ENCODE assay signal across 30 cellular contexts in the genomic region with DNA sequence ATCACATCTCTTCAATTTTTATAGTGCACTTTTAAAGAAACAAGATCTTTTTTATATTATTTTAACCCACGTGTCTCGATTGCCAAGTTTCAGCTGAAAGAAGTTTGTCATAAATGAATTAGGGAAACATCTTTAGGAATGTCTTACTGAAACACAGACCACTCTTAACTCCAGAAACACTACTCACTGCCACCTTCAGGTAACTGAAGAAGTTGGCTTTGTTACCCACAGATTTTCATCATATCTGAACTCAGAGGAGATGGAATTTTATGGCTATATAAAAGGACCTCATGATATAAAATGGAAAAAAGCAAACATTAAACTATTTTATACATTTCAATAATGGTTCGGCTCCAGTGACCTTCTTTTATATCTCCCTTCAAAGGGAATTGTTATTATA.
DNase-seq lines count a peak whose midpoint lies in the region; ATAC-seq, FAIRE-seq and TF ChIP-seq lines count a peak whose summit lies in the region.
"Had no signal": no experiment of that assay in that cellular context is flagged by ENCODE, and none has a peak within 500 bp of the region (broad histone marks: within the 10 kb centered on the region; RNA-seq: fewer than 3 reads in every experiment).

No MANE protein-coding gene starts in this region.

- no peak overlapping the region for H2AK5ac ChIP-seq in H9 (ENCODE audit: insufficient read length, low read length)

- no peak overlapping the region for H2BK12ac ChIP-seq in H9 (ENCODE audit: insufficient read length, low read depth, low read length)

- H3K4me1 Mint-ChIP-seq in mesothelial cell of epicardium = peaks cover 33% of the 10 kb centered on the region
- peaks cover 8 to 9% of the 10 kb centered on the region in 2 experiments for H3K4me1 Mint-ChIP-seq in H9
- H3K4me1 Mint-ChIP-seq in activated naive CD8-positive, alpha-beta T cell treated with anti-CD3 and anti-CD28 coated beads, Interleukin-2, amount 50 U/mL, for 24 hours = no peaks in the 10 kb centered on the region
- H3K4me1 Mint-ChIP-seq: stimulated activated effector memory CD8-positive, alpha-beta T cell treated with anti-CD3 and anti-CD28 coated beads, Interleukin-12 subunit alpha, Interleukin-12 subunit beta, amount 100 ng/mL, for 72 hours had no signal

- TF ChIP-seq POLR2A in H54 (IDR thresholded peaks at IDR 0.05; ENCODE audit: low read depth, low read length) = no peak

- peak overlapping the region; percentile 84 for H3K27ac Mint-ChIP-seq in mesothelial cell of epicardium
- H3K27ac Mint-ChIP-seq in H9 = no peak overlapping the region
- H3K27ac Mint-ChIP-seq in activated naive CD8-positive, alpha-beta T cell treated with anti-CD3 and anti-CD28 coated beads, Interleukin-2, amount 50 U/mL, for 24 hours = no peak overlapping the region
- H3K27ac Mint-ChIP-seq: IgD-negative memory B cell; stimulated activated effector memory CD8-positive, alpha-beta T cell treated with anti-CD3 and anti-CD28 coated beads, Interleukin-12 subunit alpha, Interleukin-12 subunit beta, amount 100 ng/mL, for 72 hours; T-helper 2 cell treated with Interferon-gamma antibody and Interleukin-4, amounts not matched to agents 5 μg/mL and 100 μg/mL, for 36 hours had no signal

- H3K9me3 ChIP-seq in H9 (ENCODE audit: control insufficient read depth, low read depth, low read length) = no peaks in the 10 kb centered on the region
- H3K9me3 ChIP-seq: Caco-2, colonic mucosa, sigmoid colon, upper lobe of left lung had no signal

- H3K23me2 ChIP-seq in H9 (ENCODE audit: insufficient read length, low read depth, low read length, poor library complexity, severe bottlenecking) = no peaks in the 10 kb centered on the region

- H3K79me2 ChIP-seq in H9 (ENCODE audit: insufficient read depth, low read length) = no peaks in the 10 kb centered on the region

- no peak for ATAC-seq in activated naive CD8-positive, alpha-beta T cell treated with anti-CD3 and anti-CD28 coated beads, Interleukin-2, amount 50 U/mL, for 24 hours
- ATAC-seq: left colon; stimulated activated effector memory CD8-positive, alpha-beta T cell treated with anti-CD3 and anti-CD28 coated beads, Interleukin-12 subunit alpha, Interleukin-12 subunit beta, amount 100 ng/mL, for 72 hours had no signal

- H3K27me3 ChIP-seq in GM06990 (replicated peaks; ENCODE audit: control insufficient read depth, insufficient read depth, low read length) = no peaks in the 10 kb centered on the region
- H3K27me3 ChIP-seq in bronchial epithelial cell (ENCODE audit: control insufficient read depth, insufficient read depth, low read length) = no peaks in the 10 kb centered on the region
- H3K27me3 ChIP-seq in H9 (ENCODE audit: insufficient read depth, low read length) = no peaks in the 10 kb centered on the region
- H3K27me3 ChIP-seq: colonic mucosa, sigmoid colon, upper lobe of left lung had no signal

- no CpG with 5 or more reads among the region's 3 CpGs for WGBS in H9 (ENCODE audit: extremely low coverage, insufficient read length, low lambda C conversion rate)

- no peak overlapping the region for H3K4me3 ChIP-seq in GM06990 (replicated peaks; ENCODE audit: low read depth, low read length)
- no peak overlapping the region for H3K4me3 ChIP-seq in bronchial epithelial cell (ENCODE audit: low read depth, low read length)
- H3K4me3 ChIP-seq: colonic mucosa, sigmoid colon, upper lobe of left lung had no signal

- H3K27ac ChIP-seq in H9 (ENCODE audit: insufficient read length, low read depth, low read length) = no peak overlapping the region
- H3K27ac ChIP-seq: colonic mucosa, sigmoid colon, upper lobe of left lung had no signal

- H3K79me1 ChIP-seq in H9 (ENCODE audit: insufficient read depth, low read depth, low read length, poor library complexity, severe bottlenecking) = no peaks in the 10 kb centered on the region

- no peak overlapping the region for H3K4ac ChIP-seq in H9 (ENCODE audit: low read depth, low read length)

- H3K4me1 ChIP-seq in H9 (ENCODE audit: insufficient read depth, low read length) = no peaks in the 10 kb centered on the region
- H3K4me1 ChIP-seq: Caco-2, colonic mucosa, sigmoid colon, upper lobe of left lung had no signal

- H2AFZ ChIP-seq in H9 (ENCODE audit: low read length) = no peak overlapping the region

- no peaks in the 10 kb centered on the region for H4K20me1 ChIP-seq in H9 (ENCODE audit: control insufficient read depth, insufficient read depth, insufficient read length)

- H2BK120ac ChIP-seq in H9 (ENCODE audit: low read depth, low read length, poor library complexity, severe bottlenecking) = no peak overlapping the region

- DNase-seq in GM06990 (ENCODE audit: extremely low read depth, insufficient read length) (no peak), RCC 7860 (ENCODE audit: low spot score) (no peak), bronchial epithelial cell (ENCODE audit: low read depth) (peak; percentile 13), mesothelial cell of epicardium (ENCODE audit: low spot score in 2 of 2, unreplicated experiment in 2 of 2) (no peak), H54 (ENCODE audit: insufficient read length, low spot score) (no peak), H9 (no peak), NCI-H2171 (lab: John Stamatoyannopoulos, UW) (no peak)
- no peak for DNase-seq in activated naive CD8-positive, alpha-beta T cell treated with anti-CD3 and anti-CD28 coated beads, Interleukin-2, amount 50 U/mL, for 24 hours
- DNase-seq: activated CD4-positive, alpha-beta T cell treated with anti-CD3 and anti-CD28 coated beads, Interleukin-2, amount 50 U/mL, for 1 hour; activated T-cell treated with anti-CD3 and anti-CD28 coated beads, Interleukin-2, amount 50 U/mL, for 48 hours; C1 segment of cervical spinal cord; Caco-2; colonic mucosa; DMS79; effector memory CD4-positive, alpha-beta T cell; GF-D8; left colon; mesenchymal stem cell; NCI-H1092; NCI-H187; NCI-H345; NCI-H774; sigmoid colon; stimulated activated CD4-positive, alpha-beta T cell treated with anti-CD3 and anti-CD28 coated beads, Interleukin-4, amount 100 ng/mL, for 24 hours; substantia nigra; upper lobe of left lung had no signal

- H2BK20ac ChIP-seq in H9 (ENCODE audit: low read depth, low read length, poor library complexity, severe bottlenecking) = no peak overlapping the region

- no peak overlapping the region for H3K4me2 ChIP-seq in H9 (ENCODE audit: insufficient read depth, insufficient read length, low read length)

- H3K27me3 Mint-ChIP-seq in mesothelial cell of epicardium (ENCODE audit: low read depth) = no peaks in the 10 kb centered on the region
- no peaks in the 10 kb centered on the region for H3K27me3 Mint-ChIP-seq in H9 (ENCODE audit: low read depth)
- no peaks in the 10 kb centered on the region for H3K27me3 Mint-ChIP-seq in activated naive CD8-positive, alpha-beta T cell treated with anti-CD3 and anti-CD28 coated beads, Interleukin-2, amount 50 U/mL, for 24 hours
- H3K27me3 Mint-ChIP-seq: IgD-negative memory B cell had no signal

- no peak overlapping the region for H4K91ac ChIP-seq in H9 (ENCODE audit: insufficient read length, low read depth, low read length)

- no peak overlapping the region for H3T11ph ChIP-seq in H9 (ENCODE audit: low read length)

- no peak overlapping the region for H2BK15ac ChIP-seq in H9 (ENCODE audit: low read depth, low read length)

- H3K14ac ChIP-seq in H9 (ENCODE audit: insufficient read depth, low read length) = no peak overlapping the region

- no peak overlapping the region for H3K4me3 Mint-ChIP-seq in mesothelial cell of epicardium
- H3K4me3 Mint-ChIP-seq in H9 = no peak overlapping the region
- no peak overlapping the region for H3K4me3 Mint-ChIP-seq in activated naive CD8-positive, alpha-beta T cell treated with anti-CD3 and anti-CD28 coated beads, Interleukin-2, amount 50 U/mL, for 24 hours
- H3K4me3 Mint-ChIP-seq: IgD-negative memory B cell; stimulated activated effector memory CD8-positive, alpha-beta T cell treated with anti-CD3 and anti-CD28 coated beads, Interleukin-12 subunit alpha, Interleukin-12 subunit beta, amount 100 ng/mL, for 72 hours; T-helper 2 cell treated with Interferon-gamma antibody and Interleukin-4, amounts not matched to agents 5 μg/mL and 100 μg/mL, for 36 hours had no signal

- H3K36me3 Mint-ChIP-seq in mesothelial cell of epicardium (no peaks in the 10 kb centered on the region), H9 (ENCODE audit: insufficient read depth in 1 of 3, low read depth in 3 of 3) (no peaks in the 10 kb centered on the region)
- no peaks in the 10 kb centered on the region for H3K36me3 Mint-ChIP-seq in activated naive CD8-positive, alpha-beta T cell treated with anti-CD3 and anti-CD28 coated beads, Interleukin-2, amount 50 U/mL, for 24 hours (ENCODE audit: low read depth)
- H3K36me3 Mint-ChIP-seq: IgD-negative memory B cell; stimulated activated effector memory CD8-positive, alpha-beta T cell treated with anti-CD3 and anti-CD28 coated beads, Interleukin-12 subunit alpha, Interleukin-12 subunit beta, amount 100 ng/mL, for 72 hours had no signal

- no peak overlapping the region for H4K5ac ChIP-seq in H9 (ENCODE audit: insufficient read length, low read depth, low read length)

- H3K36me3 ChIP-seq in GM06990 (ENCODE audit: control insufficient read depth, insufficient read depth, low read length) = no peaks in the 10 kb centered on the region
- H3K36me3 ChIP-seq in bronchial epithelial cell (ENCODE audit: control insufficient read depth, insufficient read depth, low read length) = no peaks in the 10 kb centered on the region
- H3K36me3 ChIP-seq: colonic mucosa, sigmoid colon, upper lobe of left lung had no signal

- TF ChIP-seq CTCF in GM06990 (IDR thresholded peaks at IDR 0.05; ENCODE audit: insufficient read depth, low read length, poor library complexity, severe bottlenecking) = peak; percentile 20
- no peak for TF ChIP-seq CTCF in bronchial epithelial cell (IDR thresholded peaks at IDR 0.05; ENCODE audit: insufficient read depth, low read length, severe bottlenecking)
- TF ChIP-seq CTCF in mesothelial cell of epicardium (IDR thresholded peaks at IDR 0.05; ENCODE audit: unreplicated experiment) = no peak
- no peak; the same call in 1 of the 3 replicates for TF ChIP-seq CTCF in H9 (conservative IDR thresholded peaks at IDR 0.05)

- H2BK5ac ChIP-seq in H9 (ENCODE audit: insufficient read length, low read length) = no peak overlapping the region

- H3K9me3 Mint-ChIP-seq in mesothelial cell of epicardium = peaks cover 9% of the 10 kb centered on the region
- no peaks in the 10 kb centered on the region for H3K9me3 Mint-ChIP-seq in H9
- H3K9me3 Mint-ChIP-seq in activated naive CD8-positive, alpha-beta T cell treated with anti-CD3 and anti-CD28 coated beads, Interleukin-2, amount 50 U/mL, for 24 hours = peaks cover 11% of the 10 kb centered on the region
- H3K9me3 Mint-ChIP-seq: T-helper 2 cell treated with Interferon-gamma antibody and Interleukin-4, amounts not matched to agents 5 μg/mL and 100 μg/mL, for 36 hours had no signal

- no peak overlapping the region for H3K18ac ChIP-seq in H9 (ENCODE audit: insufficient read length, low read depth, low read length)

- FAIRE-seq in RCC 7860 (lab: Jason Lieb, UNC) = peak; percentile 7
- no peak for FAIRE-seq in bronchial epithelial cell (lab: Jason Lieb, UNC)
- FAIRE-seq in H54 (lab: Jason Lieb, UNC) = no peak
- FAIRE-seq: frontal cortex had no signal

- H3K56ac ChIP-seq in H9 (ENCODE audit: insufficient read length, low read depth, low read length) = no peak overlapping the region

- H3K9ac ChIP-seq in H9 (ENCODE audit: extremely low read depth, insufficient read length, low read length) = no peak overlapping the region

- H3K23ac ChIP-seq in H9 (ENCODE audit: insufficient read length, low read depth, low read length) = no peak overlapping the region

- H4K8ac ChIP-seq in H9 (replicated peaks; ENCODE audit: insufficient read length, low read depth, low read length) = no peak overlapping the region
